ENCODE assay signal across 10 cellular contexts in the genomic region with DNA sequence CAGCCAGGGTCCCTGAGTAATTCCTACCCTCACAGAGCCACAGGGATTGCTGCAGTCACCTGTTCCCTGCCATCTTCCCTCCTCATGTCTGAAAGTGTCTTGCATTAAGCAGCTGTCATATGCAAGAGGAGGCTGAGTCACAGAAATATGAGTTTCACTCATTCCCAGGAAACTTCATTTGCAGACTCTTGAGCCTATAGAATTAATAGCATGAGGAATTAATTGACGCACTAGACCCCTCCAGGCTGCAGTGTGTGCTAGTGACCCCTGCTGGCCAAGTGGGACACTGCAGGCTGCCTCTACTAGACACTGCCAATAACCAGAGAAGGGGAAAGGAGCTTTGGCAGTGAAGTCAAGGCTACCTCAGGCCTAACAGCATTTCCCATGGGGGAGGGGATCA. TPM values are rescaled to one million over a fixed set of nuclear protein-coding genes. Genes with fewer than 3 reads are reported as not detected.
A peak's percentile ranks its signal among the peaks of the same experiment; 100 is the strongest.
DNase-seq lines count a peak whose midpoint lies in the region; ATAC-seq and TF ChIP-seq lines count a peak whose summit lies in the region.
"Had no signal": no experiment of that assay in that cellular context is flagged by ENCODE, and none has a peak within 500 bp of the region (broad histone marks: within the 10 kb centered on the region; RNA-seq: fewer than 3 reads in every experiment).

No MANE protein-coding gene starts in this region.

- no peaks in the 10 kb centered on the region for H3K36me3 Mint-ChIP-seq in Calu3 (ENCODE audit: insufficient read depth, unreplicated experiment)
- H3K36me3 Mint-ChIP-seq in T-helper 2 cell treated with Interferon-gamma antibody and Interleukin-4, amounts not matched to agents 5 μg/mL and 100 μg/mL, for 36 hours (ENCODE audit: low read depth) = no peaks in the 10 kb centered on the region

- WGBS in mammary epithelial cell (ENCODE audit: low coverage, missing lambda C conversion rate) = 100% methylated on average over 1 of the region's 1 CpG

- BruUV-seq in Calu3 (replicated peaks; lab: Mats Ljungman, UMichigan) (no TSS peak), mammary epithelial cell (replicated peaks; lab: Mats Ljungman, UMichigan) (no TSS peak)

- peak; percentile 34 for TF ChIP-seq CTCF in Calu3 (IDR thresholded peaks at IDR 0.05; ENCODE audit: unreplicated experiment)
- TF ChIP-seq CTCF in KMS-11 (conservative IDR thresholded peaks at IDR 0.05; ENCODE audit: low read depth, low read length) = peak; percentile 48
- peak; percentile 80 to 94 for TF ChIP-seq CTCF in mammary epithelial cell (conservative IDR thresholded peaks at IDR 0.05 in 1 of 2, IDR thresholded peaks at IDR 0.05 in 1 of 2; ENCODE audit: extremely low read depth in 1 of 2, insufficient read depth in 1 of 2, low read depth in 1 of 2, low read length in 2 of 2)
- peak; percentile 50 for TF ChIP-seq CTCF in neutrophil (IDR thresholded peaks at IDR 0.05)

- H3K36me3 ChIP-seq in KMS-11 (ENCODE audit: insufficient read depth) = no peaks in the 10 kb centered on the region
- H3K36me3 ChIP-seq in mammary epithelial cell (ENCODE audit: insufficient read depth, low read length) = no peaks in the 10 kb centered on the region
- no peaks in the 10 kb centered on the region for H3K36me3 ChIP-seq in neutrophil

- H3K4me1 ChIP-seq in KMS-11 (ENCODE audit: low read depth, poor library complexity, severe bottlenecking) (no peaks in the 10 kb centered on the region), mammary epithelial cell (ENCODE audit: insufficient read depth, low read length) (peaks cover 15% of the 10 kb centered on the region), neutrophil (ENCODE audit: control insufficient read depth in 1 of 2, insufficient read depth in 1 of 2, low read depth in 1 of 2, low read length in 1 of 2) (no peaks in the 10 kb centered on the region)

- H3K27me3 ChIP-seq in KMS-11 (ENCODE audit: insufficient read depth, low read depth) (no peaks in the 10 kb centered on the region), mammary epithelial cell (ENCODE audit: insufficient read depth, low read length) (no peaks in the 10 kb centered on the region), neutrophil (no peaks in the 10 kb centered on the region)

- intact Hi-C loops in Calu3 (cut with micrococcal nuclease; ENCODE audit: unreplicated experiment) = no loop called here
- intact Hi-C loops in mammary epithelial cell (cut with micrococcal nuclease) = loop anchor here (5.0 to 10.0 kb wide), 2 partner anchors 170 to 273 kb away; no protein-coding TSS in a partner anchor

- in situ Hi-C loops in mammary epithelial cell (cut with MboI; ENCODE audit: low sequenced_read_pairs in 2 of 2) = loop anchor here in 1 of 2 donors (25.0 kb wide), 1 partner anchor 395 kb away; no protein-coding TSS in a partner anchor

- no peak overlapping the region for H3K27ac Mint-ChIP-seq in Calu3 (ENCODE audit: unreplicated experiment)
- H3K27ac Mint-ChIP-seq in T-helper 2 cell treated with Interferon-gamma antibody and Interleukin-4, amounts not matched to agents 5 μg/mL and 100 μg/mL, for 36 hours = no peak overlapping the region

- H3K79me2 ChIP-seq in KMS-11 (ENCODE audit: insufficient read depth, low read depth) (no peaks in the 10 kb centered on the region), mammary epithelial cell (ENCODE audit: insufficient read depth, low read length) (no peaks in the 10 kb centered on the region)

- ATAC-seq in GM18520 (IDR thresholded peaks at IDR 0.05; ENCODE audit: unreplicated experiment) = no peak

- H4K20me1 ChIP-seq in KMS-11 (ENCODE audit: insufficient read depth) (no peaks in the 10 kb centered on the region), mammary epithelial cell (ENCODE audit: insufficient read depth, low read length) (no peaks in the 10 kb centered on the region)

- no peak overlapping the region for H3K27ac ChIP-seq in KMS-11
- H3K27ac ChIP-seq in mammary epithelial cell (ENCODE audit: insufficient read depth, low read depth, low read length) = no peak overlapping the region
- H3K27ac ChIP-seq in neutrophil = no peak overlapping the region

- no peak overlapping the region for H3K4me3 Mint-ChIP-seq in Calu3 (ENCODE audit: low read depth, unreplicated experiment)
- no peak overlapping the region for H3K4me3 Mint-ChIP-seq in T-helper 2 cell treated with Interferon-gamma antibody and Interleukin-4, amounts not matched to agents 5 μg/mL and 100 μg/mL, for 36 hours

- H3K4me2 ChIP-seq in KMS-11 (no peak overlapping the region), mammary epithelial cell (ENCODE audit: insufficient read depth, low read depth, low read length) (peak overlapping the region; percentile 2)

- dilution Hi-C loops in mammary epithelial cell (cut with HindIII; ENCODE audit: low sequenced_read_pairs) = no loop called here

- H3K9me3 Mint-ChIP-seq in Calu3 (ENCODE audit: low read depth, unreplicated experiment) = no peaks in the 10 kb centered on the region
- peaks cover 3% of the 10 kb centered on the region for H3K9me3 Mint-ChIP-seq in T-helper 2 cell treated with Interferon-gamma antibody and Interleukin-4, amounts not matched to agents 5 μg/mL and 100 μg/mL, for 36 hours

- H2AFZ ChIP-seq in KMS-11 (ENCODE audit: low read depth) (no peak overlapping the region), mammary epithelial cell (ENCODE audit: low read depth, low read length) (no peak overlapping the region)

- no peaks in the 10 kb centered on the region for H3K4me1 Mint-ChIP-seq in Calu3 (ENCODE audit: low read depth, unreplicated experiment)
- no peaks in the 10 kb centered on the region for H3K4me1 Mint-ChIP-seq in T-helper 2 cell treated with Interferon-gamma antibody and Interleukin-4, amounts not matched to agents 5 μg/mL and 100 μg/mL, for 36 hours (ENCODE audit: low read depth)

- peaks cover 90% of the 10 kb centered on the region for H3K27me3 Mint-ChIP-seq in Calu3 (ENCODE audit: unreplicated experiment)
- no peaks in the 10 kb centered on the region for H3K27me3 Mint-ChIP-seq in T-helper 2 cell treated with Interferon-gamma antibody and Interleukin-4, amounts not matched to agents 5 μg/mL and 100 μg/mL, for 36 hours (ENCODE audit: low read depth)

- H3K4me3 ChIP-seq in KMS-11 (IDR thresholded peaks at IDR 0.05; ENCODE audit: insufficient read depth, low read depth, low read length) (no peak overlapping the region), mammary epithelial cell (replicated peaks in 1 of 3; ENCODE audit: insufficient read depth in 1 of 3, low read depth in 2 of 3, low read length in 3 of 3) (no peak overlapping the region), neutrophil (ENCODE audit: low read depth in 1 of 2, low read length in 1 of 2) (no peak overlapping the region)

- CTCF ChIA-PET in Calu3 (lab: Charles Lee) = no interaction called here
- CTCF ChIA-PET in mammary epithelial cell (lab: Charles Lee; ENCODE audit: low non-redundant PET) = interaction anchor here (0.5 to 1.1 kb wide), 4 partner anchors 170 to 255 kb away, joined by 3 to 6 read pairs (median 4); no protein-coding TSS in a partner anchor

- H3K9me3 ChIP-seq in mammary epithelial cell (replicated peaks; ENCODE audit: insufficient read depth, low read length) = no peaks in the 10 kb centered on the region
- no peaks in the 10 kb centered on the region for H3K9me3 ChIP-seq in neutrophil

- DNase-seq in Calu3 = peak; percentile 15
- DNase-seq in mammary epithelial cell = peak; percentile 53
- DNase-seq in T-helper 2 cell treated with Interferon-gamma antibody and Interleukin-4, amounts not matched to agents 5 μg/mL and 100 μg/mL, for 36 hours (ENCODE audit: low spot score) = no peak
- DNase-seq in DMS79 treated with DMSO at 0.1 percent for 48 hours (lab: John Stamatoyannopoulos, UW) = no peak
- no peak for DNase-seq in NCI-H146 (lab: John Stamatoyannopoulos, UW)
- DNase-seq: foreskin melanocyte had no signal

- H3K9ac ChIP-seq in KMS-11 = no peak overlapping the region
- no peak overlapping the region for H3K9ac ChIP-seq in mammary epithelial cell (ENCODE audit: insufficient read depth, low read length)

RNA-seq across cellular contexts. Expression of gene SLC6A1, which starts 50.6 kb away (rescaled TPM):
- total RNA-seq in Calu3 (2022) (not detected in 2 replicates), mammary epithelial cell (under 1 TPM in 1 of 2 donors, not detected in 1; under 0.01 TPM)
- not detected for polyA plus RNA-seq in mammary epithelial cell
- not detected for polyA minus RNA-seq in mammary epithelial cell
- total RNA-seq: T-helper 1 cell treated with Interleukin-12 subunit alpha and Interleukin-12 subunit beta and Interleukin-4 antibody, amounts not matched to agents 30 ng/mL and 1 ng/mL, for 36 hours had no signal

Comparison
In these comparisons a context has a peak if more than half of its experiments do, and no peak if none do; other contexts are left out.
1. DNase-seq: peak in Calu3 (single experiment) and mammary epithelial cell (single experiment); none in T-helper 2 cell treated with Interferon-gamma antibody and Interleukin-4, amounts not matched to agents 5 μg/mL and 100 μg/mL, for 36 hours (single experiment), DMS79 treated with DMSO at 0.1 percent for 48 hours (single experiment) and NCI-H146 (single experiment).
2. CTCF ChIP-seq: peak in every context shown above with its lines; median percentile 87 in mammary epithelial cell; 50 in neutrophil; 48 in KMS-11; 34 in Calu3.